ENCODE assay signal across 9 cellular contexts in the genomic region with DNA sequence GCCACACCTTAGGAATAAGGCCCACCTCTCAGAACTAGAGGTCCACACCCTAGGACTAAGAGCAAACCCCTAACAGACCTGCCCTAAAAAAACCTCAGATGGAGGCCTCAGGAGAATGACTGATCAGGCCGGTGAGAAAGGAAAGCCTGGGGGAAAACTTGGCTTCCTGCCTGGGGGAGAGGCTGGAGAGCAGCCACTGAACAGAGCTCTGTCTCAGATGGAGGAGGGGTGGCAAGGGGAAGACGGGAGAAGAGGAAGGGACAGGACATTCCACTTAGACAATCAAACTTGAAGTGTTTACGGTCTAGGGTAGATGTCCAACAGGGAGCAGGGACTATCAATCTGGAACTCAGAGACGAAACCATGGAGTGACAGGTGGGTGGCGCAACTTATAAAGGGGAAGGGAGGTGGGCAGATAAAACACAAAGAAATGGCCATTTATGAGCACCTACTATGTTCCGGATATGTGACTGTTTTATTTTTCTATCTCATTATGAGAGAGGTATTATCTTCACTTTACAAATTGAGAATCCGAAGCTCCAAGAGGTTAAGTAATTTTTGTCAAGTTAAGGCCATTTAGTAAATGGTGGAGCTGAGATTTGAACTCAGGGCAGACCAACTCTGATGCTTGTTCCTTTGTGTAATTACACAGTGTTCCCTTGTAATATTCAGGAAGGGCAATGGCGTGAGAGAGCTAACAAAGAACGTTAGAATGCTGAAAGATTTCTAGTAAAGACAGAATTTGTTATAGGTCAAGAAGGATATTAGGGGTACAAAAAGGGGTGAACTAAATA.
DNase-seq lines count a peak whose midpoint lies in the region; ATAC-seq lines count a peak whose summit lies in the region.
"Had no signal": no experiment of that assay in that cellular context is flagged by ENCODE, and none has a peak within 500 bp of the region (broad histone marks: within the 10 kb centered on the region; RNA-seq: fewer than 3 reads in every experiment).

No MANE protein-coding gene starts in this region.

- H3K4me1 Mint-ChIP-seq in activated naive CD8-positive, alpha-beta T cell treated with anti-CD3 and anti-CD28 coated beads, Interleukin-2, amount 50 U/mL, for 24 hours: peaks cover 22% of the 10 kb centered on the region

- H3K27me3 ChIP-seq in GM23248 (replicated peaks; ENCODE audit: insufficient read depth) (no peaks in the 10 kb centered on the region), right cardiac atrium (ENCODE audit: control insufficient read depth, insufficient read depth) (no peaks in the 10 kb centered on the region)

- H3K4me3 Mint-ChIP-seq in activated naive CD8-positive, alpha-beta T cell treated with anti-CD3 and anti-CD28 coated beads, Interleukin-2, amount 50 U/mL, for 24 hours: no peak overlapping the region

- in situ Hi-C loops in GM23248 (cut with MboI): no loop called here

- peaks cover 12% of the 10 kb centered on the region for H3F3A ChIP-seq in GM23248 (ENCODE audit: insufficient read depth)

- H3K36me3 Mint-ChIP-seq in activated naive CD8-positive, alpha-beta T cell treated with anti-CD3 and anti-CD28 coated beads, Interleukin-2, amount 50 U/mL, for 24 hours (ENCODE audit: low read depth): peaks cover 2% of the 10 kb centered on the region

- H3K27me3 Mint-ChIP-seq in activated naive CD8-positive, alpha-beta T cell treated with anti-CD3 and anti-CD28 coated beads, Interleukin-2, amount 50 U/mL, for 24 hours: no peaks in the 10 kb centered on the region

- H3K9me2 ChIP-seq in GM23248 (ENCODE audit: insufficient read depth): no peaks in the 10 kb centered on the region

- 0 out of 2 replicates have a peak, but pooled peaks cover 7% of the 10 kb centered on the region for H4K20me1 ChIP-seq in GM23248 (ENCODE audit: insufficient read depth)

- DNase-seq in GM23248: peak; percentile 53
- no peak for DNase-seq in activated naive CD8-positive, alpha-beta T cell treated with anti-CD3 and anti-CD28 coated beads, Interleukin-2, amount 50 U/mL, for 24 hours
- DNase-seq in right cardiac atrium: peak; percentile 34 to 76 (median 68)
- DNase-seq in renal cortical epithelial cell (ENCODE audit: low read depth): peak; percentile 65
- no peak for DNase-seq in occipital lobe (lab: John Stamatoyannopoulos, UW)
- DNase-seq in HuH-7.5 (ENCODE audit: low spot score): no peak
- DNase-seq: NCI-H526 treated with DMSO at 0.1 percent for 48 hours had no signal

- 72 to 73% methylated on average over 9 of the region's 9 CpGs for WGBS in GM23248 (ENCODE audit: low coverage in 1 of 2, low lambda C conversion rate in 2 of 2, missing lambda C conversion rate in 2 of 2), 2 experiments
- WGBS in right cardiac atrium: 56% methylated on average over 9 of the region's 9 CpGs

- peak overlapping the region; percentile 25 for H3K27ac Mint-ChIP-seq in activated naive CD8-positive, alpha-beta T cell treated with anti-CD3 and anti-CD28 coated beads, Interleukin-2, amount 50 U/mL, for 24 hours

- no peak for ATAC-seq in activated naive CD8-positive, alpha-beta T cell treated with anti-CD3 and anti-CD28 coated beads, Interleukin-2, amount 50 U/mL, for 24 hours
- ATAC-seq in right cardiac atrium (peak; percentile 53 to 65), GM21576 (IDR thresholded peaks at IDR 0.05; ENCODE audit: unreplicated experiment) (no peak), HG03520 (IDR thresholded peaks at IDR 0.05; ENCODE audit: unreplicated experiment) (no peak)

- no peaks in the 10 kb centered on the region for H3K9me3 ChIP-seq in GM23248 (ENCODE audit: low read depth)
- H3K9me3 ChIP-seq in right cardiac atrium (ENCODE audit: control insufficient read depth, low read length): no peaks in the 10 kb centered on the region

- H3K4me3 ChIP-seq in GM23248 (no peak overlapping the region), right cardiac atrium (ENCODE audit: low read length) (no peak overlapping the region)

- H3K9me3 Mint-ChIP-seq in activated naive CD8-positive, alpha-beta T cell treated with anti-CD3 and anti-CD28 coated beads, Interleukin-2, amount 50 U/mL, for 24 hours: no peaks in the 10 kb centered on the region

- no peak overlapping the region for H3K9ac ChIP-seq in GM23248

- H3K27ac ChIP-seq in GM23248: no peak overlapping the region
- peak overlapping the region; percentile 62 for H3K27ac ChIP-seq in right cardiac atrium (ENCODE audit: low read length)

- H3K4me1 ChIP-seq in GM23248 (ENCODE audit: insufficient read depth) (peaks cover 28% of the 10 kb centered on the region), right cardiac atrium (ENCODE audit: control insufficient read depth, insufficient read depth, low read length) (peaks cover 14% of the 10 kb centered on the region)

- no peak overlapping the region for H3K4me2 ChIP-seq in GM23248 (ENCODE audit: unreplicated experiment)

- no peak overlapping the region for H2AFZ ChIP-seq in GM23248

- no peaks in the 10 kb centered on the region for H3K36me3 ChIP-seq in GM23248 (ENCODE audit: low read depth)

- H3K79me2 ChIP-seq in GM23248 (ENCODE audit: insufficient read depth): peaks cover 100% of the 10 kb centered on the region

- intact Hi-C loops in right cardiac atrium (cut with DNase I): no loop called here

Comparison
In these comparisons a context has a peak if more than half of its experiments do, and no peak if none do; other contexts are left out.
1. DNase-seq: peak in GM23248 (single experiment), right cardiac atrium (3 of 3) and renal cortical epithelial cell (single experiment); none in activated naive CD8-positive, alpha-beta T cell treated with anti-CD3 and anti-CD28 coated beads, Interleukin-2, amount 50 U/mL, for 24 hours (single experiment), occipital lobe (single experiment) and HuH-7.5 (single experiment).
2. ATAC-seq: peak in right cardiac atrium (2 of 2); none in activated naive CD8-positive, alpha-beta T cell treated with anti-CD3 and anti-CD28 coated beads, Interleukin-2, amount 50 U/mL, for 24 hours (single experiment), GM21576 (single experiment) and HG03520 (single experiment).